9 cellular contexts compared by ENCODE assay signal in genomic region chr12:68958337-68958736, GRCh38. TPM values are rescaled to one million over a fixed set of nuclear protein-coding genes. Genes with fewer than 3 reads are reported as not detected.
DNase-seq lines count a peak whose midpoint lies in the region; ATAC-seq and TF ChIP-seq lines count a peak whose summit lies in the region.
"Had no signal": no experiment of that assay in that cellular context is flagged by ENCODE, and none has a peak within 500 bp of the region (broad histone marks: within the 10 kb centered on the region; RNA-seq: fewer than 3 reads in every experiment).

No MANE protein-coding gene starts in this region.

- no peaks in the 10 kb centered on the region for H3K27me3 Mint-ChIP-seq in activated CD8-positive, alpha-beta memory T cell treated with anti-CD3 and anti-CD28 coated beads, Interleukin-2, amount 10 ng/mL, durations not matched to agents 7 days and 5 days
- no peaks in the 10 kb centered on the region for H3K27me3 Mint-ChIP-seq in activated B cell treated with CpG ODN at 0.5 μM for 24 hours
- H3K27me3 Mint-ChIP-seq in stimulated activated naive CD8-positive, alpha-beta T cell treated with anti-CD3 and anti-CD28 coated beads, Interleukin-15, Interleukin-2, amounts not matched to agents 100 ng/mL and 50 ng/mL, for 24 hours, result no peaks in the 10 kb centered on the region

- no peak overlapping the region for H3K27ac ChIP-seq in foreskin keratinocyte

- H3K27ac Mint-ChIP-seq in activated CD8-positive, alpha-beta memory T cell treated with anti-CD3 and anti-CD28 coated beads, Interleukin-2, amount 10 ng/mL, durations not matched to agents 7 days and 5 days, result peak overlapping the region; percentile 86
- H3K27ac Mint-ChIP-seq in activated B cell treated with CpG ODN at 0.5 μM for 24 hours, result peak overlapping the region; percentile 71
- peak overlapping the region; percentile 99 for H3K27ac Mint-ChIP-seq in stimulated activated naive CD8-positive, alpha-beta T cell treated with anti-CD3 and anti-CD28 coated beads, Interleukin-15, Interleukin-2, amounts not matched to agents 100 ng/mL and 50 ng/mL, for 24 hours

- DNase-seq in activated CD8-positive, alpha-beta memory T cell treated with anti-CD3 and anti-CD28 coated beads, Interleukin-2, amount 10 ng/mL, durations not matched to agents 7 days and 5 days, result peak; percentile 62
- DNase-seq in activated CD8-positive, alpha-beta memory T cell treated with anti-CD3 and anti-CD28 coated beads, Interleukin-2, amount 50 U/mL, for 4 hours, result no peak
- DNase-seq in activated B cell treated with CpG ODN at 0.5 μM for 24 hours (no peak), head of caudate nucleus (no peak), foreskin keratinocyte (no peak)
- DNase-seq: NCI-H82 had no signal

- TF ChIP-seq CTCF in activated B cell treated with CpG ODN at 0.5 μM for 24 hours (IDR thresholded peaks at IDR 0.05), result no peak
- no peak for TF ChIP-seq CTCF in foreskin keratinocyte (conservative IDR thresholded peaks at IDR 0.05)

- H3K4me1 ChIP-seq in foreskin keratinocyte, result no peaks in the 10 kb centered on the region

- peaks cover 21% of the 10 kb centered on the region for H3K4me1 Mint-ChIP-seq in activated CD8-positive, alpha-beta memory T cell treated with anti-CD3 and anti-CD28 coated beads, Interleukin-2, amount 10 ng/mL, durations not matched to agents 7 days and 5 days
- peaks cover 19% of the 10 kb centered on the region for H3K4me1 Mint-ChIP-seq in activated B cell treated with CpG ODN at 0.5 μM for 24 hours
- H3K4me1 Mint-ChIP-seq in stimulated activated naive CD8-positive, alpha-beta T cell treated with anti-CD3 and anti-CD28 coated beads, Interleukin-15, Interleukin-2, amounts not matched to agents 100 ng/mL and 50 ng/mL, for 24 hours (ENCODE audit: low read depth), result peaks cover 51% of the 10 kb centered on the region

- H3K27me3 ChIP-seq in foreskin keratinocyte, result no peaks in the 10 kb centered on the region

- H3K36me3 Mint-ChIP-seq in activated CD8-positive, alpha-beta memory T cell treated with anti-CD3 and anti-CD28 coated beads, Interleukin-2, amount 10 ng/mL, durations not matched to agents 7 days and 5 days, result peaks cover 15% of the 10 kb centered on the region
- H3K36me3 Mint-ChIP-seq in activated B cell treated with CpG ODN at 0.5 μM for 24 hours (ENCODE audit: low read depth), result no peaks in the 10 kb centered on the region
- H3K36me3 Mint-ChIP-seq in stimulated activated naive CD8-positive, alpha-beta T cell treated with anti-CD3 and anti-CD28 coated beads, Interleukin-15, Interleukin-2, amounts not matched to agents 100 ng/mL and 50 ng/mL, for 24 hours (ENCODE audit: low read depth), result peaks cover 20% of the 10 kb centered on the region

- POLR2A ChIA-PET in activated B cell treated with CpG ODN at 0.5 μM for 24 hours (lab: Charles Lee), result interaction anchor here (0.6 kb wide), 1 partner anchor 61 kb away, joined by 3 read pairs; no protein-coding TSS in a partner anchor

- peak; percentile 93 for ATAC-seq in activated CD8-positive, alpha-beta memory T cell treated with anti-CD3 and anti-CD28 coated beads, Interleukin-2, amount 10 ng/mL, durations not matched to agents 7 days and 5 days
- ATAC-seq in HG02852 (IDR thresholded peaks at IDR 0.05; ENCODE audit: unreplicated experiment), result peak; percentile 97
- peak; percentile 86 for ATAC-seq in activated B cell treated with CpG ODN at 0.5 μM for 24 hours (ENCODE audit: low read depth)
- ATAC-seq in HG03439 (IDR thresholded peaks at IDR 0.05; ENCODE audit: unreplicated experiment), result no peak
- no peak for ATAC-seq in foreskin keratinocyte

- peaks cover 2% of the 10 kb centered on the region for H3K9me3 Mint-ChIP-seq in activated CD8-positive, alpha-beta memory T cell treated with anti-CD3 and anti-CD28 coated beads, Interleukin-2, amount 10 ng/mL, durations not matched to agents 7 days and 5 days (ENCODE audit: low read depth)
- peaks cover 2% of the 10 kb centered on the region for H3K9me3 Mint-ChIP-seq in activated B cell treated with CpG ODN at 0.5 μM for 24 hours
- peaks cover 5% of the 10 kb centered on the region for H3K9me3 Mint-ChIP-seq in stimulated activated naive CD8-positive, alpha-beta T cell treated with anti-CD3 and anti-CD28 coated beads, Interleukin-15, Interleukin-2, amounts not matched to agents 100 ng/mL and 50 ng/mL, for 24 hours

- CTCF ChIA-PET in activated CD8-positive, alpha-beta memory T cell treated with anti-CD3 and anti-CD28 coated beads, Interleukin-2, amount 10 ng/mL, durations not matched to agents 7 days and 5 days (lab: Charles Lee), result interaction anchor here (1.6 kb wide), 1 partner anchor 112 kb away, joined by 4 read pairs; no protein-coding TSS in a partner anchor
- CTCF ChIA-PET in activated B cell treated with CpG ODN at 0.5 μM for 24 hours (lab: Charles Lee), result no interaction called here

- intact Hi-C loops in activated B cell treated with CpG ODN at 0.5 μM for 24 hours (cut with micrococcal nuclease), result no loop called here
- intact Hi-C loops in head of caudate nucleus (cut with DNase I), result no loop called here

- H3K4me3 Mint-ChIP-seq in activated CD8-positive, alpha-beta memory T cell treated with anti-CD3 and anti-CD28 coated beads, Interleukin-2, amount 10 ng/mL, durations not matched to agents 7 days and 5 days, result no peak overlapping the region
- H3K4me3 Mint-ChIP-seq in activated B cell treated with CpG ODN at 0.5 μM for 24 hours, result peak overlapping the region; percentile 53
- peak overlapping the region; percentile 8 for H3K4me3 Mint-ChIP-seq in stimulated activated naive CD8-positive, alpha-beta T cell treated with anti-CD3 and anti-CD28 coated beads, Interleukin-15, Interleukin-2, amounts not matched to agents 100 ng/mL and 50 ng/mL, for 24 hours

RNA-seq across cellular contexts. Expression of gene CPM, which starts 25.4 kb away (rescaled TPM):
- total RNA-seq in activated CD8-positive, alpha-beta memory T cell treated with anti-CD3 and anti-CD28 coated beads, Interleukin-2, amount 10 ng/mL, durations not matched to agents 7 days and 5 days, result 1 to 10 TPM; 1.1 to 6.1 TPM
- 6.3 and 10.1 TPM in 2 replicates for total RNA-seq in activated B cell treated with CpG ODN at 0.5 μM for 24 hours
- total RNA-seq in foreskin keratinocyte, result 2.4 and 2.8 TPM in 2 replicates
- 0.73 and 0.86 TPM in 2 replicates for polyA plus RNA-seq in foreskin keratinocyte

Comparison
In these comparisons a context has a peak if more than half of its experiments do, and no peak if none do; other contexts are left out.
1. ATAC-seq: peak in activated CD8-positive, alpha-beta memory T cell treated with anti-CD3 and anti-CD28 coated beads, Interleukin-2, amount 10 ng/mL, durations not matched to agents 7 days and 5 days (single experiment), HG02852 (single experiment) and activated B cell treated with CpG ODN at 0.5 μM for 24 hours (single experiment); none in HG03439 (single experiment) and foreskin keratinocyte (single experiment).
2. Peak in every context shown above with its lines, with median percentiles within 50 percentile points of each other: H3K27ac Mint-ChIP-seq.